Comparison of ENCODE assay signal across 13 cellular contexts in genomic region chr5:170094329-170094728, GRCh38. TPM values are rescaled to one million over a fixed set of nuclear protein-coding genes. Genes with fewer than 3 reads are reported as not detected.
"Had no signal": no experiment of that assay in that cellular context is flagged by ENCODE, and none has a peak within 500 bp of the region (broad histone marks: within the 10 kb centered on the region; RNA-seq: fewer than 3 reads in every experiment).

No MANE protein-coding gene starts in this region.

RNA-seq across cellular contexts. Expression of gene FOXI1, which starts 11.4 kb away (rescaled TPM):
- total RNA-seq: kidney epithelial cell; left ventricle myocardium inferior; lung microvascular endothelial cell; naive thymus-derived CD8-positive, alpha-beta T cell; neural crest cell; osteoblast; right cardiac atrium; sciatic nerve; spleen; subcutaneous adipose tissue; thoracic aorta; ureter; uterus had no signal
